In genomic region chr16:47463771-47464624, GRCh38 we compare ENCODE assay signal across 12 cellular contexts. TPM values are rescaled to one million over a fixed set of nuclear protein-coding genes. Genes with fewer than 3 reads are reported as not detected.
A peak's percentile ranks its signal among the peaks of the same experiment; 100 is the strongest.
DNase-seq lines count a peak whose midpoint lies in the region; ATAC-seq and TF ChIP-seq lines count a peak whose summit lies in the region.
"Had no signal": no experiment of that assay in that cellular context is flagged by ENCODE, and none has a peak within 500 bp of the region (broad histone marks: within the 10 kb centered on the region; RNA-seq: fewer than 3 reads in every experiment).

No MANE protein-coding gene starts in this region.

- H3F3A ChIP-seq in neural progenitor cell (ENCODE audit: low read depth): peaks cover 22% of the 10 kb centered on the region

- H2AFZ ChIP-seq in DND-41 (ENCODE audit: low read depth, low read length) (no peak overlapping the region), neural progenitor cell (replicated peaks) (no peak overlapping the region)

- H3K27me3 Mint-ChIP-seq in neural progenitor cell (ENCODE audit: insufficient read depth, low read depth): peaks cover 2% of the 10 kb centered on the region

- peaks cover 5% of the 10 kb centered on the region for H3K36me3 ChIP-seq in DND-41 (ENCODE audit: insufficient read depth, low read length)
- no peaks in the 10 kb centered on the region for H3K36me3 ChIP-seq in neural progenitor cell

- H3K27ac ChIP-seq in DND-41 (ENCODE audit: low read length) (no peak overlapping the region), cingulate gyrus (ENCODE audit: low read depth, low read length) (peak overlapping the region; percentile 43), neural progenitor cell (no peak overlapping the region)

- no peaks in the 10 kb centered on the region for H3K27me3 ChIP-seq in DND-41 (ENCODE audit: insufficient read depth, low read length, poor library complexity)
- no peaks in the 10 kb centered on the region for H3K27me3 ChIP-seq in neural progenitor cell

- H3K4me3 ChIP-seq in DND-41 (ENCODE audit: low read depth in 1 of 2, low read length in 2 of 2) (no peak overlapping the region), neural progenitor cell (no peak overlapping the region)

- peaks cover 34% of the 10 kb centered on the region for H3K4me1 Mint-ChIP-seq in neural progenitor cell

- TF ChIP-seq CTCF in DND-41 (IDR thresholded peaks at IDR 0.05; ENCODE audit: borderline replicate concordance, extremely low read depth, low read length, poor library complexity, severe bottlenecking) (no peak), neural progenitor cell (IDR thresholded peaks at IDR 0.05) (no peak)

- H4K20me1 ChIP-seq in DND-41 (ENCODE audit: insufficient read depth, low read length): no peaks in the 10 kb centered on the region
- H4K20me1 ChIP-seq in neural progenitor cell (ENCODE audit: low read depth): peaks cover 16% of the 10 kb centered on the region

- DNase-seq in DND-41 (no peak), NAMALWA (ENCODE audit: low spot score) (peak; percentile 11), neural progenitor cell (ENCODE audit: low spot score) (peak; percentile 42), NCI-H1092 (lab: John Stamatoyannopoulos, UW) (no peak), cortex of kidney (lab: John Stamatoyannopoulos, UW) (no peak), COLO829 (ENCODE audit: low spot score) (no peak)
- DNase-seq: DMS79 treated with DMSO at 0.1 percent for 48 hours; NCI-H146; NK-92 treated with Interleukin-12 subunit alpha and Interleukin-12 subunit beta, amount 100 ng/mL, for 24 hours; stimulated activated CD8-positive, alpha-beta memory T cell treated with anti-CD3 and anti-CD28 coated beads, Interleukin-4, amount 100 ng/mL, for 48 hours; T-helper 9 cell had no signal

- no peak for ATAC-seq in DND-41 (ENCODE audit: insufficient read depth, low read depth)

- no peaks in the 10 kb centered on the region for H3K9me3 ChIP-seq in DND-41 (ENCODE audit: insufficient read depth, low read length, severe bottlenecking)
- H3K9me3 ChIP-seq in neural progenitor cell (ENCODE audit: low read depth): no peaks in the 10 kb centered on the region

- no peaks in the 10 kb centered on the region for H3K9me3 Mint-ChIP-seq in neural progenitor cell

- peak overlapping the region; percentile 47 for H3K27ac Mint-ChIP-seq in neural progenitor cell

- H3K4me1 ChIP-seq in DND-41 (ENCODE audit: insufficient read depth, low read length): peaks cover 46% of the 10 kb centered on the region
- peaks cover 31% of the 10 kb centered on the region for H3K4me1 ChIP-seq in neural progenitor cell

- peaks cover 89% of the 10 kb centered on the region for H3K79me2 ChIP-seq in DND-41 (ENCODE audit: insufficient read depth, low read length)
- peaks cover 74% of the 10 kb centered on the region for H3K79me2 ChIP-seq in neural progenitor cell (ENCODE audit: low read depth)

- no peak overlapping the region for H3K9ac ChIP-seq in DND-41 (ENCODE audit: low read depth, low read length)
- no peak overlapping the region for H3K9ac ChIP-seq in neural progenitor cell

- H3K4me2 ChIP-seq in DND-41 (ENCODE audit: insufficient read depth, low read length) (peak overlapping the region; percentile 83; the same call in 1 of the 2 replicates), neural progenitor cell (peak overlapping the region; percentile 80)

- no peaks in the 10 kb centered on the region for H3K36me3 Mint-ChIP-seq in neural progenitor cell

- peak overlapping the region; percentile 59 for H3K4me3 Mint-ChIP-seq in neural progenitor cell

RNA-seq across cellular contexts. Expression of gene PHKB, which starts 2.9 kb away (rescaled TPM):
- 74.9 and 109 TPM in 2 replicates for total RNA-seq in neural progenitor cell (ENCODE audit: low replicate concordance)

RNA-seq across cellular contexts. Expression of gene ITFG1, which starts 3.1 kb away (rescaled TPM):
- 31.7 and 61.8 TPM in 2 replicates for total RNA-seq in neural progenitor cell (ENCODE audit: low replicate concordance)

Comparison
In these comparisons a context has a peak if more than half of its experiments do, and no peak if none do; other contexts are left out.
1. DNase-seq: peak in NAMALWA (single experiment) and neural progenitor cell (single experiment); none in DND-41 (single experiment), NCI-H1092 (single experiment), cortex of kidney (single experiment) and COLO829 (single experiment).